Comparison of ENCODE assay signal across 29 cellular contexts in the genomic region with DNA sequence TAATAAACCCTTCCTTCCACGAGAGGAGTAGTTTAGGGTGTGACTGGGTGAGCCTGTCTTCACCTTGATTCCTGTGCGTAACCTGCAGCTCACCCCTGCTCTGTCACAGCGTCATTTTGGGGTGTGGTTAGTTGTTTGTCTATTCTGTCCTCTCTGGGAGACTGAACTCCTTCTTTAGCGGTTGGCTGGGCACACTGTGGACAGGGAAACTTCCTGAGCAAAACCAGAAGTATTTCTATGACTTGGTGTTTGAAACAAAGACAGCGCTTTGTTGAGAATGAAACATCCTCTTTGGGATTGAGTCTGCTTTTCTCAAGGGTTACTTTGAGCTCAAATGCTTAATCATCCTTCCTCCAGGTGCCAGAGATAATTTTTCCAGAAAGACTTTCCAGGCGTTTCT.
DNase-seq lines count a peak whose midpoint lies in the region; ATAC-seq and TF ChIP-seq lines count a peak whose summit lies in the region.
"Had no signal": no experiment of that assay in that cellular context is flagged by ENCODE, and none has a peak within 500 bp of the region (broad histone marks: within the 10 kb centered on the region; RNA-seq: fewer than 3 reads in every experiment).

No MANE protein-coding gene starts in this region.

- no peaks in the 10 kb centered on the region for H3K36me3 ChIP-seq in left ventricle myocardium inferior
- H3K36me3 ChIP-seq: gastrocnemius medialis, HAP-1, ovary, tibial artery had no signal

- H3K4me3 Mint-ChIP-seq in stimulated activated naive CD8-positive, alpha-beta T cell treated with anti-CD3 and anti-CD28 coated beads, Interleukin-15, amount 100 ng/mL, for 72 hours, result no peak overlapping the region
- H3K4me3 Mint-ChIP-seq: activated naive CD8-positive, alpha-beta T cell treated with anti-CD3 and anti-CD28 coated beads, Interleukin-2, amount 50 U/mL, for 24 hours; activated T-cell treated with anti-CD3 and anti-CD28 coated beads, Interleukin-2, amount 50 U/mL, for 72 hours; CD4-positive, CD25-positive, alpha-beta regulatory T cell; effector memory CD8-positive, alpha-beta T cell; nephron; T-helper 17 cell had no signal

- WGBS in right cardiac atrium, result 63% methylated on average over 6 of the region's 6 CpGs

- no peaks in the 10 kb centered on the region for H3K9me3 ChIP-seq in right cardiac atrium (ENCODE audit: control insufficient read depth, low read length)
- H3K9me3 ChIP-seq in left ventricle myocardium inferior (replicated peaks), result no peaks in the 10 kb centered on the region
- H3K9me3 ChIP-seq: gastrocnemius medialis, HAP-1, ovary, SK-N-SH, tibial artery had no signal

- H3K4me3 ChIP-seq in right cardiac atrium (ENCODE audit: low read length), result no peak overlapping the region
- no peak overlapping the region for H3K4me3 ChIP-seq in left ventricle myocardium inferior
- H3K4me3 ChIP-seq: coronary artery, gastrocnemius medialis, HAP-1, ovary, skin epidermis, tibial artery had no signal

- TF ChIP-seq CTCF in left ventricle myocardium inferior (IDR thresholded peaks at IDR 0.05; ENCODE audit: borderline replicate concordance), result no peak

- DNase-seq in stimulated activated naive CD8-positive, alpha-beta T cell treated with anti-CD3 and anti-CD28 coated beads, Interleukin-15, amount 100 ng/mL, for 72 hours, result no peak
- no peak for DNase-seq in stimulated activated naive CD8-positive, alpha-beta T cell treated with anti-CD3 and anti-CD28 coated beads, Interleukin-15, Interleukin-2, amounts not matched to agents 100 U/mL and 50 U/mL, for 24 hours
- DNase-seq in ecto neural progenitor cell (ENCODE audit: low spot score) (peak; percentile 15), left colon (peak in 1 of 2 donors; percentile 16), NOMO-1 treated with dmso at 0.1 percent for 144 hours (lab: John Stamatoyannopoulos, UW; ENCODE audit: unreplicated experiment) (no peak), right cardiac atrium (no peak), NCI-H2107 (lab: John Stamatoyannopoulos, UW) (no peak), left ventricle myocardium inferior (no peak)
- DNase-seq: activated CD4-positive, alpha-beta T cell treated with anti-CD3 and anti-CD28 coated beads, Interleukin-2, amount 50 U/mL, for 48 hours; activated naive CD4-positive, alpha-beta T cell; activated naive CD8-positive, alpha-beta T cell treated with anti-CD3 and anti-CD28 coated beads, Interleukin-2, amount 50 U/mL, for 24 hours; activated T-cell treated with anti-CD3 and anti-CD28 coated beads, Interleukin-2, amount 50 U/mL, for 72 hours; caudate nucleus; CD4-positive, CD25-positive, alpha-beta regulatory T cell; effector memory CD8-positive, alpha-beta T cell; gastrocnemius medialis; KG1; NCI-H2029; NCI-H2227 treated with DMSO at 0.1 percent for 48 hours; NCI-H526; ovary; SK-N-SH; stimulated activated CD4-positive, alpha-beta T cell treated with anti-CD3 and anti-CD28 coated beads, Interleukin-1b, Interleukin-23, amount 100 ng/mL, for 48 hours; T-helper 17 cell; tibial artery had no signal

- H3K4me1 Mint-ChIP-seq in stimulated activated naive CD8-positive, alpha-beta T cell treated with anti-CD3 and anti-CD28 coated beads, Interleukin-15, amount 100 ng/mL, for 72 hours, result no peaks in the 10 kb centered on the region
- H3K4me1 Mint-ChIP-seq: activated naive CD8-positive, alpha-beta T cell treated with anti-CD3 and anti-CD28 coated beads, Interleukin-2, amount 50 U/mL, for 24 hours; T-helper 17 cell had no signal

- H3K4me1 ChIP-seq in right cardiac atrium (ENCODE audit: control insufficient read depth, insufficient read depth, low read length) (no peaks in the 10 kb centered on the region), left ventricle myocardium inferior (peaks cover 10% of the 10 kb centered on the region)
- H3K4me1 ChIP-seq: HAP-1 had no signal

- H3K9me3 Mint-ChIP-seq in stimulated activated naive CD8-positive, alpha-beta T cell treated with anti-CD3 and anti-CD28 coated beads, Interleukin-15, amount 100 ng/mL, for 72 hours, result no peaks in the 10 kb centered on the region
- H3K9me3 Mint-ChIP-seq: activated naive CD8-positive, alpha-beta T cell treated with anti-CD3 and anti-CD28 coated beads, Interleukin-2, amount 50 U/mL, for 24 hours; activated T-cell treated with anti-CD3 and anti-CD28 coated beads, Interleukin-2, amount 50 U/mL, for 72 hours; CD4-positive, CD25-positive, alpha-beta regulatory T cell; effector memory CD8-positive, alpha-beta T cell; nephron had no signal

- intact Hi-C loops in left colon (cut with DNase I, micrococcal nuclease) (no loop called here), right cardiac atrium (cut with DNase I) (no loop called here), left ventricle myocardium inferior (cut with micrococcal nuclease) (no loop called here)

- peaks cover 18% of the 10 kb centered on the region for H3K27me3 Mint-ChIP-seq in stimulated activated naive CD8-positive, alpha-beta T cell treated with anti-CD3 and anti-CD28 coated beads, Interleukin-15, amount 100 ng/mL, for 72 hours
- H3K27me3 Mint-ChIP-seq: CD4-positive, CD25-positive, alpha-beta regulatory T cell had no signal

- H3K27ac ChIP-seq in right cardiac atrium (ENCODE audit: low read length) (no peak overlapping the region), left ventricle myocardium inferior (replicated peaks) (no peak overlapping the region)
- H3K27ac ChIP-seq: coronary artery, gastrocnemius medialis, ovary, skin epidermis, tibial artery had no signal

- ATAC-seq in stimulated activated naive CD8-positive, alpha-beta T cell treated with anti-CD3 and anti-CD28 coated beads, Interleukin-15, amount 100 ng/mL, for 72 hours, result peak; percentile 24
- ATAC-seq in stimulated activated naive CD8-positive, alpha-beta T cell treated with anti-CD3 and anti-CD28 coated beads, Interleukin-15, Interleukin-2, amounts not matched to agents 100 U/mL and 50 U/mL, for 24 hours, result no peak
- peak; percentile 88 for ATAC-seq in left colon
- ATAC-seq in right cardiac atrium, result no peak
- ATAC-seq: activated naive CD8-positive, alpha-beta T cell treated with anti-CD3 and anti-CD28 coated beads, Interleukin-2, amount 50 U/mL, for 24 hours; activated T-cell treated with anti-CD3 and anti-CD28 coated beads, Interleukin-2, amount 50 U/mL, for 72 hours; effector memory CD8-positive, alpha-beta T cell; gastrocnemius medialis; T-helper 17 cell had no signal

- H3K27me3 ChIP-seq in right cardiac atrium (ENCODE audit: control insufficient read depth, insufficient read depth) (no peaks in the 10 kb centered on the region), left ventricle myocardium inferior (ENCODE audit: low read depth) (peaks cover 52% of the 10 kb centered on the region)
- H3K27me3 ChIP-seq: ovary, tibial artery had no signal

- no peak overlapping the region for H3K27ac Mint-ChIP-seq in stimulated activated naive CD8-positive, alpha-beta T cell treated with anti-CD3 and anti-CD28 coated beads, Interleukin-15, amount 100 ng/mL, for 72 hours
- H3K27ac Mint-ChIP-seq: activated naive CD8-positive, alpha-beta T cell treated with anti-CD3 and anti-CD28 coated beads, Interleukin-2, amount 50 U/mL, for 24 hours; activated T-cell treated with anti-CD3 and anti-CD28 coated beads, Interleukin-2, amount 50 U/mL, for 72 hours; CD4-positive, CD25-positive, alpha-beta regulatory T cell; effector memory CD8-positive, alpha-beta T cell; nephron; T-helper 17 cell had no signal

Comparison
In these comparisons a context has a peak if more than half of its experiments do, and no peak if none do; other contexts are left out.
1. ATAC-seq: peak in stimulated activated naive CD8-positive, alpha-beta T cell treated with anti-CD3 and anti-CD28 coated beads, Interleukin-15, amount 100 ng/mL, for 72 hours (single experiment) and left colon (single experiment); none in stimulated activated naive CD8-positive, alpha-beta T cell treated with anti-CD3 and anti-CD28 coated beads, Interleukin-15, Interleukin-2, amounts not matched to agents 100 U/mL and 50 U/mL, for 24 hours (single experiment) and right cardiac atrium (0 of 2).